Comparison of ENCODE assay signal across 1 cellular context in genomic region chr14:50836515-50836914, GRCh38.
TF ChIP-seq lines count a peak whose summit lies in the region.

No MANE protein-coding gene starts in this region.

TF ChIP-seq in IMR-90, 13 proteins besides CTCF, POLR2A, EP300 and RAD21:
- TF ChIP-seq MAZ (IDR thresholded peaks at IDR 0.05; ENCODE audit: borderline replicate concordance, low read depth, low read length) (no peak), RCOR1 (IDR thresholded peaks at IDR 0.05; ENCODE audit: insufficient replicate concordance, low read length) (no peak), MXI1 (IDR thresholded peaks at IDR 0.05; ENCODE audit: borderline replicate concordance, low read depth, low read length) (0 out of 2 replicates have a peak, but pooled peaks have one; percentile 46), NFE2L2 (IDR thresholded peaks at IDR 0.05; ENCODE audit: low read depth, low read length) (no peak), FOS (IDR thresholded peaks at IDR 0.05; ENCODE audit: low read depth, low read length) (peak; percentile 49; the same call in 1 of the 2 replicates), BHLHE40 (IDR thresholded peaks at IDR 0.05; ENCODE audit: low read depth, low read length) (peak; percentile 75)
